In the genomic region with DNA sequence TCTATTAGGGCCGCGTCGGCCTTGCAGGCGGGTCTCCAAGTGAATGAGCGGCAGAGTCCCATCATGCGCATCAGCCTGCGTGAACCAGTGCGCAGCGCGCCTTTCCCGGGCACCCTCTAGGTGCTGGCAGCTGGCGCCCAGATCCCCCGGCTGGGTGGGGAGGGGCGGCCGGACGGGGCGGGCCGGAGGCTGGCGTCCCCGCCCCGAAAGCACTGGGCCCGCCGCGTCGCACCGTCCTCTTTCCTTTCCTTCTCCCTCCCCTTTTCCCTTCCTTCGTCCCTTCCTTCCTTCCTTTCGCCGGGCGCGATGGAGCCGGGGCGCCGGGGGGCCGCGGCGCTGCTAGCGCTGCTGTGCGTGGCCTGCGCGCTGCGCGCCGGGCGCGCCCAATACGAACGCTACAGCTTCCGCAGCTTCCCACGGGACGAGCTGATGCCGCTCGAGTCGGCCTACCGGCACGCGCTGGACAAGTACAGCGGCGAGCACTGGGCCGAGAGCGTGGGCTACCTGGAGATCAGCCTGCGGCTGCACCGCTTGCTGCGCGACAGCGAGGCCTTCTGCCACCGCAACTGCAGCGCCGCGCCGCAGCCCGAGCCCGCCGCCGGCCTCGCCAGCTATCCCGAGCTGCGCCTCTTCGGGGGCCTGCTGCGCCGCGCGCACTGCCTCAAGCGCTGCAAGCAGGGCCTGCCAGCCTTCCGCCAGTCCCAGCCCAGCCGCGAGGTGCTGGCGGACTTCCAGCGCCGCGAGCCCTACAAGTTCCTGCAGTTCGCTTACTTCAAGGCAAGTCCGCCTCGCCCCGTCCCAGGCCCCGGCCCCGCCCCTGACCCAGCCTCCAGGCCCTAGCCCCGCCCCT, we compare ENCODE assay signal across 8 cellular contexts. TPM values are rescaled to one million over a fixed set of nuclear protein-coding genes. Genes with fewer than 3 reads are reported as not detected.
DNase-seq lines count a peak whose midpoint lies in the region.

A gene (plus strand): TSS at position 243 of the 850 bp plus-strand sequence. CDS start 64 bp downstream, at position 307.

- H3K79me1 ChIP-seq in neuronal stem cell (ENCODE audit: low read depth, low read length): peaks cover 9% of the 10 kb centered on the region

- peak within 1 kb of the TSS; percentile 92 for H2BK12ac ChIP-seq in neuronal stem cell (ENCODE audit: low read length)

- H2AK5ac ChIP-seq in neuronal stem cell (ENCODE audit: low read depth, low read length): peak within 1 kb of the TSS; percentile 86

- H3K9ac ChIP-seq in GM23248 (peak within 1 kb of the TSS; percentile 91), Karpas-422 (ENCODE audit: low read length) (peak within 1 kb of the TSS; percentile 91), neuronal stem cell (ENCODE audit: low read depth, low read length, poor library complexity) (peak within 1 kb of the TSS; percentile 99), subcutaneous abdominal adipose tissue (ENCODE audit: low read length in 5 of 5) (peak within 1 kb of the TSS in 4 of 5 donors; percentile 77 to 83 (median 82))

- peaks cover 12% of the 10 kb centered on the region; the same call in 1 of the 2 replicates for H3K4me1 ChIP-seq in GM23248 (ENCODE audit: insufficient read depth)
- H3K4me1 ChIP-seq in Karpas-422 (ENCODE audit: low read length): peaks cover 29% of the 10 kb centered on the region
- H3K4me1 ChIP-seq in SJSA1 (replicated peaks): peaks cover 17% of the 10 kb centered on the region
- H3K4me1 ChIP-seq in neuronal stem cell (ENCODE audit: control insufficient read depth in 2 of 2, insufficient read depth in 1 of 2, low read depth in 1 of 2, low read length in 2 of 2): peaks cover 7 to 11% of the 10 kb centered on the region in 2 donors
- peaks cover 4 to 52% (median 39%) of the 10 kb centered on the region in 5 donors for H3K4me1 ChIP-seq in subcutaneous abdominal adipose tissue (ENCODE audit: control insufficient read depth in 5 of 5, insufficient read depth in 5 of 5, low read length in 5 of 5)

- H3K4ac ChIP-seq in neuronal stem cell (ENCODE audit: low read length): peak within 1 kb of the TSS; percentile 99

- H3K4me2 ChIP-seq in GM23248 (ENCODE audit: unreplicated experiment): peak within 1 kb of the TSS; percentile 97
- H3K4me2 ChIP-seq in Karpas-422 (ENCODE audit: low read depth, low read length, poor library complexity, severe bottlenecking): peak within 1 kb of the TSS; percentile 91
- peak within 1 kb of the TSS; percentile 76 for H3K4me2 ChIP-seq in neuronal stem cell (ENCODE audit: insufficient read depth, low read length, poor library complexity, severe bottlenecking)

- H2BK5ac ChIP-seq in neuronal stem cell (ENCODE audit: low read length): peak within 1 kb of the TSS; percentile 91

- peak within 1 kb of the TSS; percentile 98 for H3K23ac ChIP-seq in neuronal stem cell (ENCODE audit: low read depth, low read length, poor library complexity)

- 1 to 2% methylated on average over 67 to 98 of the region's 98 CpGs for WGBS in GM23248 (ENCODE audit: low coverage in 1 of 2, low lambda C conversion rate in 2 of 2, missing lambda C conversion rate in 2 of 2), 2 experiments
- no CpG with 5 or more reads among the region's 98 CpGs for WGBS in neuronal stem cell (ENCODE audit: extremely low coverage in 2 of 2, insufficient read length in 2 of 2, insufficient replicate concordance in 1 of 2), 2 donors

- peaks cover 12% of the 10 kb centered on the region; the same call in 1 of the 2 replicates for H3F3A ChIP-seq in GM23248 (ENCODE audit: insufficient read depth)

- peak within 1 kb of the TSS; percentile 63 for H2BK120ac ChIP-seq in neuronal stem cell (ENCODE audit: low read depth, low read length)

- no peaks in the 10 kb centered on the region for H3K27me3 ChIP-seq in GM23248 (replicated peaks; ENCODE audit: insufficient read depth)
- no peaks in the 10 kb centered on the region for H3K27me3 ChIP-seq in Karpas-422 (ENCODE audit: low read length)
- H3K27me3 ChIP-seq in SJSA1 (replicated peaks): no peaks in the 10 kb centered on the region
- H3K27me3 ChIP-seq in neuronal stem cell (ENCODE audit: control insufficient read depth in 3 of 3, insufficient read depth in 3 of 3, low read depth in 1 of 3, low read length in 3 of 3): no peaks in the 10 kb centered on the region
- H3K27me3 ChIP-seq in subcutaneous abdominal adipose tissue (ENCODE audit: control insufficient read depth in 5 of 5, insufficient read depth in 4 of 5, low read length in 5 of 5): no peaks in the 10 kb centered on the region

- peak; percentile 93 for DNase-seq in ELR (ENCODE audit: low read depth)
- DNase-seq in GM23248: peak; percentile 95
- DNase-seq in Karpas-422: peak; percentile 98
- DNase-seq in SJSA1 (ENCODE audit: low read depth in 1 of 2, low spot score in 2 of 2): peak; percentile 85 to 94
- DNase-seq in activated naive CD4-positive, alpha-beta T cell (lab: John Stamatoyannopoulos, UW): peak; percentile 47 to 79 (median 60)
- peak; percentile 96 for DNase-seq in foreskin melanocyte
- peak; percentile 85 for DNase-seq in neuronal stem cell (ENCODE audit: low spot score)

- H4K20me1 ChIP-seq in GM23248 (ENCODE audit: insufficient read depth): no peaks in the 10 kb centered on the region
- H4K20me1 ChIP-seq in Karpas-422 (ENCODE audit: insufficient read depth, low read depth, low read length): no peaks in the 10 kb centered on the region

- H4K91ac ChIP-seq in neuronal stem cell (ENCODE audit: low read depth, low read length, poor library complexity): peak within 1 kb of the TSS; percentile 89

- H3K9me3 ChIP-seq in GM23248 (ENCODE audit: low read depth) (no peaks in the 10 kb centered on the region), Karpas-422 (ENCODE audit: low read length) (no peaks in the 10 kb centered on the region), SJSA1 (replicated peaks) (no peaks in the 10 kb centered on the region), neuronal stem cell (replicated peaks in 1 of 2; ENCODE audit: control insufficient read depth in 2 of 2, insufficient read depth in 1 of 2, low read depth in 1 of 2, low read length in 2 of 2) (peaks cover 0 to 9% of the 10 kb centered on the region in 2 donors), subcutaneous abdominal adipose tissue (ENCODE audit: control insufficient read depth in 5 of 5, low read length in 5 of 5) (no peaks in the 10 kb centered on the region)

- H3K36me3 ChIP-seq in GM23248 (ENCODE audit: low read depth) (no peaks in the 10 kb centered on the region), Karpas-422 (ENCODE audit: insufficient read depth, low read length) (no peaks in the 10 kb centered on the region), SJSA1 (peaks cover 6% of the 10 kb centered on the region), neuronal stem cell (replicated peaks in 1 of 2; ENCODE audit: control insufficient read depth in 2 of 2, insufficient read depth in 2 of 2, low read length in 2 of 2) (no peaks in the 10 kb centered on the region), subcutaneous abdominal adipose tissue (ENCODE audit: control insufficient read depth in 5 of 5, insufficient read depth in 5 of 5, low read length in 5 of 5) (peaks cover 0 to 5% (median 0%) of the 10 kb centered on the region in 5 donors)

- H3K18ac ChIP-seq in neuronal stem cell (ENCODE audit: low read length): peak within 1 kb of the TSS; percentile 100

- peak within 1 kb of the TSS; percentile 97 for H3K27ac ChIP-seq in GM23248
- H3K27ac ChIP-seq in Karpas-422 (ENCODE audit: low read length): peak within 1 kb of the TSS; percentile 87
- peak within 1 kb of the TSS; percentile 62 for H3K27ac ChIP-seq in SJSA1
- H3K27ac ChIP-seq in neuronal stem cell (replicated peaks; ENCODE audit: low read length): peak within 1 kb of the TSS; percentile 97
- H3K27ac ChIP-seq in subcutaneous abdominal adipose tissue (ENCODE audit: low read depth, low read length): peak within 1 kb of the TSS; percentile 80

- in situ Hi-C loops in GM23248 (cut with MboI): no loop called here

- H2AFZ ChIP-seq in GM23248: peak within 1 kb of the TSS; percentile 92
- H2AFZ ChIP-seq in Karpas-422 (ENCODE audit: low read length): peak within 1 kb of the TSS; percentile 65
- peak within 1 kb of the TSS; percentile 99 for H2AFZ ChIP-seq in neuronal stem cell (ENCODE audit: low read length)

- peak within 1 kb of the TSS; percentile 91 for H2BK15ac ChIP-seq in neuronal stem cell (ENCODE audit: low read length)

- H3K4me3 ChIP-seq in GM23248 (peak within 1 kb of the TSS; percentile 75), Karpas-422 (ENCODE audit: low read length) (peak within 1 kb of the TSS; percentile 76), SJSA1 (peak within 1 kb of the TSS; percentile 85), neuronal stem cell (ENCODE audit: low read length in 2 of 2) (peak within 1 kb of the TSS; percentile 98 to 100), subcutaneous abdominal adipose tissue (ENCODE audit: low read depth in 1 of 5, low read length in 5 of 5) (peak within 1 kb of the TSS; percentile 67 to 95 (median 87))

- H3K79me2 ChIP-seq in GM23248 (ENCODE audit: insufficient read depth) (peaks cover 38% of the 10 kb centered on the region), Karpas-422 (ENCODE audit: low read length) (peaks cover 43% of the 10 kb centered on the region)

- peak within 1 kb of the TSS; percentile 76 for H3K14ac ChIP-seq in neuronal stem cell (ENCODE audit: low read length)

- H4K8ac ChIP-seq in neuronal stem cell (ENCODE audit: low read depth, low read length): peak within 1 kb of the TSS; percentile 76

- H3K9me2 ChIP-seq in GM23248 (ENCODE audit: insufficient read depth): no peaks in the 10 kb centered on the region
- no peaks in the 10 kb centered on the region for H3K9me2 ChIP-seq in Karpas-422 (replicated peaks; ENCODE audit: insufficient read depth, low read length)

RNA-seq across cellular contexts. Expression of the gene that starts here (rescaled TPM):
- total RNA-seq in GM23248 (2014; rRNA removed; shearing (Covaris generic)): 261 and 378 TPM in 2 replicates
- 189 and 196 TPM in 2 replicates for polyA plus RNA-seq in GM23248 (2016; fragmentation: Nextera tagmentation; extraction: Ambion mirVana)
- total RNA-seq in Karpas-422 (2014; rRNA removed; shearing (Covaris generic); ENCODE audit: low replicate concordance): 33.9 and 72.5 TPM in 2 replicates
- 116 and 189 TPM in 2 replicates for total RNA-seq in SJSA1 (2014; rRNA removed; shearing (Covaris generic))
- polyA plus RNA-seq in neuronal stem cell (2013, experiment 1 of 2): 116 TPM
- 119 TPM for polyA plus RNA-seq in neuronal stem cell (2013, experiment 2 of 2)

Comparison
In these comparisons a context has a peak if more than half of its experiments do, and no peak if none do; other contexts are left out.
1. Peak in every context shown above with its lines: DNase-seq, H3K4me3 ChIP-seq and H3K27ac ChIP-seq.